Comparison of ENCODE assay signal across 18 cellular contexts in the genomic region with DNA sequence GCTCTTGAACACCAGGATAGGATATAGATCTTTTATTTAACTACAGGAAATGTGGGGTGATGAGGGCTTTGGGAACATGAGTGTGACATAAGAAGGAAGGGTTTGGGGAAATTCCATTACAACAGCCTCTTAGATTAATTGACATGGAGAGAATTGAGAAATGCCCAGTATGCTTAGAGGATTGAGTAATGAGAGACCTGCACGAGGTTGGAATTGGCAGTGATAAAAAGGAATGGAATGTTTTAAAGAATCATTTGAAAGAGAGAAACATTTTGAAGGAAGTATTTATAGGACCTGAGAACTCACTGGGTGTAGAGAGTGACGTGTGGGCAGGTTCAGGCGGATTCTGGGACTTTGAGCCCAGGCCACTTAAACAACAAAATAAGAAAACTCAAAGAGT.
DNase-seq lines count a peak whose midpoint lies in the region; ATAC-seq, FAIRE-seq and TF ChIP-seq lines count a peak whose summit lies in the region.
"Had no signal": no experiment of that assay in that cellular context is flagged by ENCODE, and none has a peak within 500 bp of the region (broad histone marks: within the 10 kb centered on the region; RNA-seq: fewer than 3 reads in every experiment).

No MANE protein-coding gene starts in this region.

- H3K27me3 ChIP-seq in lower lobe of right lung (ENCODE audit: low read depth) (no peaks in the 10 kb centered on the region), BE2C (no peaks in the 10 kb centered on the region)
- H3K27me3 ChIP-seq: gastrocnemius medialis, suprapubic skin had no signal

- H3K27ac ChIP-seq in lower lobe of right lung: peak overlapping the region; percentile 60
- H3K27ac ChIP-seq: gastrocnemius medialis, PC-9, suprapubic skin had no signal

- DNase-seq in AG09309 (ENCODE audit: low read depth) (peak; percentile 16), RCC 7860 (ENCODE audit: low spot score) (peak; percentile 43), lower lobe of right lung (no peak), NCI-H524 treated with DMSO at 0.1 percent for 48 hours (lab: John Stamatoyannopoulos, UW) (no peak), BE2C (no peak), DMS153 treated with DMSO at 0.1 percent for 48 hours (lab: John Stamatoyannopoulos, UW; ENCODE audit: unreplicated experiment) (no peak)
- DNase-seq: ACHN; activated CD8-positive, alpha-beta memory T cell treated with anti-CD3 and anti-CD28 coated beads for 24 hours; activated effector memory CD4-positive, alpha-beta T cell treated with Interleukin-2 at 50 U/mL for 16 hours; gastrocnemius medialis; immature natural killer cell; Karpas-422; NCI-H1694; NCI-H446 treated with DMSO at 0.1 percent for 48 hours had no signal

- H3K9me3 ChIP-seq in lower lobe of right lung (no peaks in the 10 kb centered on the region), BE2C (no peaks in the 10 kb centered on the region)
- H3K9me3 ChIP-seq: gastrocnemius medialis, suprapubic skin had no signal

- ATAC-seq in esophagus mucosa (peak; percentile 86), lower lobe of right lung (peak; percentile 84 to 91), HG02973 (IDR thresholded peaks at IDR 0.05; ENCODE audit: unreplicated experiment) (no peak)

- no peak for FAIRE-seq in RCC 7860 (lab: Jason Lieb, UNC)

- no peak for TF ChIP-seq CTCF in AG09309 (IDR thresholded peaks at IDR 0.05; ENCODE audit: control insufficient read depth, insufficient read depth, low read depth, low read length, missing control alignments)
- no peak for TF ChIP-seq CTCF in lower lobe of right lung (IDR thresholded peaks at IDR 0.05)
- no peak for TF ChIP-seq CTCF in BE2C (IDR thresholded peaks at IDR 0.05; ENCODE audit: low read depth, low read length)

- intact Hi-C loops in lower lobe of right lung (cut with DNase I): no loop called here

- H3K4me3 ChIP-seq in AG09309 (ENCODE audit: control insufficient read depth, low read depth, low read length) (no peak overlapping the region), lower lobe of right lung (no peak overlapping the region), BE2C (ENCODE audit: low read depth, low read length) (no peak overlapping the region)
- H3K4me3 ChIP-seq: gastrocnemius medialis, PC-9, suprapubic skin had no signal

- H3K4me1 ChIP-seq in lower lobe of right lung: no peaks in the 10 kb centered on the region
- H3K4me1 ChIP-seq in BE2C: no peaks in the 10 kb centered on the region
- H3K4me1 ChIP-seq: gastrocnemius medialis had no signal

- H3K36me3 ChIP-seq in lower lobe of right lung (no peaks in the 10 kb centered on the region), BE2C (no peaks in the 10 kb centered on the region)
- H3K36me3 ChIP-seq: gastrocnemius medialis, suprapubic skin had no signal

Comparison
In these comparisons a context has a peak if more than half of its experiments do, and no peak if none do; other contexts are left out.
1. DNase-seq: peak in AG09309 (single experiment) and RCC 7860 (single experiment); none in lower lobe of right lung (single experiment), NCI-H524 treated with DMSO at 0.1 percent for 48 hours (single experiment), BE2C (single experiment) and DMS153 treated with DMSO at 0.1 percent for 48 hours (single experiment).